Comparison of ENCODE assay signal across 1 cellular context in the genomic region with DNA sequence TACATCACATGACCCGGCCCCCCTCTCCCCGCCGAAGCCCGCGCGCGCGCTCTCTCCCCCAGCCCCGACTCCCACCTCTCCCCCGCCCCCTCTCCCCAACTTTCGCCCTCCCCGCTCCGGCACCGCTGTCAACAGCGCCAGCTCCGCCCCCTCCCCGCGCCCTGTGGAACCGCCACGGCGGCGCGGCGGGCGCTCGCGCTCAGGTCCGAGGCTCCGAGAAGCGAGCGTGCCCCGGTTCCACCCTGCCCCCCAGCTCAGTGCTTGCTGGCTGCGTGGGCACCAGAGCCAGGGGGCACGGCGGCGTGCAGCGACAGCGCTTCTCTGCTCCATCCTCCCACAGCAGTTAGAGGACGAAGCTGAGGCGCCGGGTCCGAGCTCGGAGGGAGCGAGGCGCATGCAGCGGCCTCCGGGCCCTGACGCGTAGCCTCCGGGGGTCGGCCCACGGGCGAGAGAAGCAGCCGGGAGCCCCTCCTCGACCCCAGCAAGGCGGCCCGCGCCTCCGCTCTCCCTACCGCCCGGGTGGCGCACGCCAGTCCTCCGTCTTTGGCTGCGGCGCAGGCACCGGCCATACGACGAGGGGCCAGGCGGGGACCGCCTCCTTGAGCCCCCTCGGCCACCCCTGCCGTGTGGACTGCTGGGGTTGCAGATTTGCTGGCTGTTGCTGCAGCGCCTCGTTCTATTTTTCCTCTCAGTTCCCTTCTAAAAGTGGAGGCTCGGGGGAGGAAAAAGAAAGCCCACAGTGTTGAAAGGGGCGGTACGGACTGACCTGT.
TF ChIP-seq lines count a peak whose summit lies in the region.

No MANE protein-coding gene starts in this region.

TF ChIP-seq in K562, 482 proteins besides CTCF, POLR2A, EP300 and RAD21 (continued from another document and continues in another):
- 0 out of 4 replicates have a peak, but pooled peaks of 1 of the 2 experiments have one; percentile 32 for TF ChIP-seq NONO (IDR thresholded peaks at IDR 0.05; ENCODE audit: low read depth in 2 of 2, low read length in 1 of 2)
- TF ChIP-seq FUS (optimal IDR thresholded peaks at IDR 0.05; ENCODE audit: low read depth, low read length), result no peak
- no peak for TF ChIP-seq ZFP30 (CRISPR knock-in tag; IDR thresholded peaks at IDR 0.05; ENCODE audit: borderline replicate concordance)
- no peak for TF ChIP-seq ASH1L (IDR thresholded peaks at IDR 0.05; ENCODE audit: borderline replicate concordance, low read depth, partially characterized antibody)
- TF ChIP-seq, protein P1, sequence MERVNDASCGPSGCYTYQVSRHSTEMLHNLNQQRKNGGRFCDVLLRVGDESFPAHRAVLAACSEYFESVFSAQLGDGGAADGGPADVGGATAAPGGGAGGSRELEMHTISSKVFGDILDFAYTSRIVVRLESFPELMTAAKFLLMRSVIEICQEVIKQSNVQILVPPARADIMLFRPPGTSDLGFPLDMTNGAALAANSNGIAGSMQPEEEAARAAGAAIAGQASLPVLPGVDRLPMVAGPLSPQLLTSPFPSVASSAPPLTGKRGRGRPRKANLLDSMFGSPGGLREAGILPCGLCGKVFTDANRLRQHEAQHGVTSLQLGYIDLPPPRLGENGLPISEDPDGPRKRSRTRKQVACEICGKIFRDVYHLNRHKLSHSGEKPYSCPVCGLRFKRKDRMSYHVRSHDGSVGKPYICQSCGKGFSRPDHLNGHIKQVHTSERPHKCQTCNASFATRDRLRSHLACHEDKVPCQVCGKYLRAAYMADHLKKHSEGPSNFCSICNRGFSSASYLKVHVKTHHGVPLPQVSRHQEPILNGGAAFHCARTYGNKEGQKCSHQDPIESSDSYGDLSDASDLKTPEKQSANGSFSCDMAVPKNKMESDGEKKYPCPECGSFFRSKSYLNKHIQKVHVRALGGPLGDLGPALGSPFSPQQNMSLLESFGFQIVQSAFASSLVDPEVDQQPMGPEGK (CRISPR knock-in tag; IDR thresholded peaks at IDR 0.05; ENCODE audit: borderline replicate concordance), result no peak
- no peak for TF ChIP-seq PHF21A (IDR thresholded peaks at IDR 0.05; ENCODE audit: borderline replicate concordance, low read depth)
- TF ChIP-seq, protein P2, sequence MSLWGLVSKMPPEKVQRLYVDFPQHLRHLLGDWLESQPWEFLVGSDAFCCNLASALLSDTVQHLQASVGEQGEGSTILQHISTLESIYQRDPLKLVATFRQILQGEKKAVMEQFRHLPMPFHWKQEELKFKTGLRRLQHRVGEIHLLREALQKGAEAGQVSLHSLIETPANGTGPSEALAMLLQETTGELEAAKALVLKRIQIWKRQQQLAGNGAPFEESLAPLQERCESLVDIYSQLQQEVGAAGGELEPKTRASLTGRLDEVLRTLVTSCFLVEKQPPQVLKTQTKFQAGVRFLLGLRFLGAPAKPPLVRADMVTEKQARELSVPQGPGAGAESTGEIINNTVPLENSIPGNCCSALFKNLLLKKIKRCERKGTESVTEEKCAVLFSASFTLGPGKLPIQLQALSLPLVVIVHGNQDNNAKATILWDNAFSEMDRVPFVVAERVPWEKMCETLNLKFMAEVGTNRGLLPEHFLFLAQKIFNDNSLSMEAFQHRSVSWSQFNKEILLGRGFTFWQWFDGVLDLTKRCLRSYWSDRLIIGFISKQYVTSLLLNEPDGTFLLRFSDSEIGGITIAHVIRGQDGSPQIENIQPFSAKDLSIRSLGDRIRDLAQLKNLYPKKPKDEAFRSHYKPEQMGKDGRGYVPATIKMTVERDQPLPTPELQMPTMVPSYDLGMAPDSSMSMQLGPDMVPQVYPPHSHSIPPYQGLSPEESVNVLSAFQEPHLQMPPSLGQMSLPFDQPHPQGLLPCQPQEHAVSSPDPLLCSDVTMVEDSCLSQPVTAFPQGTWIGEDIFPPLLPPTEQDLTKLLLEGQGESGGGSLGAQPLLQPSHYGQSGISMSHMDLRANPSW (CRISPR knock-in tag; IDR thresholded peaks at IDR 0.05), result no peak
- TF ChIP-seq ZNF644 (tag; IDR thresholded peaks at IDR 0.05; ENCODE audit: low read depth), result no peak
- no peak for TF ChIP-seq LARP7 (IDR thresholded peaks at IDR 0.05)
- TF ChIP-seq RBFOX2 (IDR thresholded peaks at IDR 0.05; ENCODE audit: low read depth, low read length), result peak; percentile 69
- no peak for TF ChIP-seq ZNF583 (CRISPR knock-in tag; IDR thresholded peaks at IDR 0.05)
- TF ChIP-seq E2F5 (CRISPR knock-in tag; IDR thresholded peaks at IDR 0.05), result no peak
- TF ChIP-seq, protein P3, sequence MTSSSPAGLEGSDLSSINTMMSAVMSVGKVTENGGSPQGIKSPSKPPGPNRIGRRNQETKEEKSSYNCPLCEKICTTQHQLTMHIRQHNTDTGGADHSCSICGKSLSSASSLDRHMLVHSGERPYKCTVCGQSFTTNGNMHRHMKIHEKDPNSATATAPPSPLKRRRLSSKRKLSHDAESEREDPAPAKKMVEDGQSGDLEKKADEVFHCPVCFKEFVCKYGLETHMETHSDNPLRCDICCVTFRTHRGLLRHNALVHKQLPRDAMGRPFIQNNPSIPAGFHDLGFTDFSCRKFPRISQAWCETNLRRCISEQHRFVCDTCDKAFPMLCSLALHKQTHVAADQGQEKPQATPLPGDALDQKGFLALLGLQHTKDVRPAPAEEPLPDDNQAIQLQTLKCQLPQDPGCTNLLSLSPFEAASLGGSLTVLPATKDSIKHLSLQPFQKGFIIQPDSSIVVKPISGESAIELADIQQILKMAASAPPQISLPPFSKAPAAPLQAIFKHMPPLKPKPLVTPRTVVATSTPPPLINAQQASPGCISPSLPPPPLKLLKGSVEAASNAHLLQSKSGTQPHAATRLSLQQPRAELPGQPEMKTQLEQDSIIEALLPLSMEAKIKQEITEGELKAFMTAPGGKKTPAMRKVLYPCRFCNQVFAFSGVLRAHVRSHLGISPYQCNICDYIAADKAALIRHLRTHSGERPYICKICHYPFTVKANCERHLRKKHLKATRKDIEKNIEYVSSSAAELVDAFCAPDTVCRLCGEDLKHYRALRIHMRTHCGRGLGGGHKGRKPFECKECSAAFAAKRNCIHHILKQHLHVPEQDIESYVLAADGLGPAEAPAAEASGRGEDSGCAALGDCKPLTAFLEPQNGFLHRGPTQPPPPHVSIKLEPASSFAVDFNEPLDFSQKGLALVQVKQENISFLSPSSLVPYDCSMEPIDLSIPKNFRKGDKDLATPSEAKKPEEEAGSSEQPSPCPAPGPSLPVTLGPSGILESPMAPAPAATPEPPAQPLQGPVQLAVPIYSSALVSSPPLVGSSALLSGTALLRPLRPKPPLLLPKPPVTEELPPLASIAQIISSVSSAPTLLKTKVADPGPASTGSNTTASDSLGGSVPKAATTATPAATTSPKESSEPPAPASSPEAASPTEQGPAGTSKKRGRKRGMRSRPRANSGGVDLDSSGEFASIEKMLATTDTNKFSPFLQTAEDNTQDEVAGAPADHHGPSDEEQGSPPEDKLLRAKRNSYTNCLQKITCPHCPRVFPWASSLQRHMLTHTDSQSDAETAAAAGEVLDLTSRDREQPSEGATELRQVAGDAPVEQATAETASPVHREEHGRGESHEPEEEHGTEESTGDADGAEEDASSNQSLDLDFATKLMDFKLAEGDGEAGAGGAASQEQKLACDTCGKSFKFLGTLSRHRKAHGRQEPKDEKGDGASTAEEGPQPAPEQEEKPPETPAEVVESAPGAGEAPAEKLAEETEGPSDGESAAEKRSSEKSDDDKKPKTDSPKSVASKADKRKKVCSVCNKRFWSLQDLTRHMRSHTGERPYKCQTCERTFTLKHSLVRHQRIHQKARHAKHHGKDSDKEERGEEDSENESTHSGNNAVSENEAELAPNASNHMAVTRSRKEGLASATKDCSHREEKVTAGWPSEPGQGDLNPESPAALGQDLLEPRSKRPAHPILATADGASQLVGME (CRISPR knock-in tag; IDR thresholded peaks at IDR 0.05), result no peak
- 0 out of 2 replicates have a peak, but pooled peaks have one; percentile 34 for TF ChIP-seq ZNF511 (CRISPR knock-in tag; IDR thresholded peaks at IDR 0.05)
- TF ChIP-seq MCM7 (IDR thresholded peaks at IDR 0.05), result no peak
- TF ChIP-seq, protein P4, sequence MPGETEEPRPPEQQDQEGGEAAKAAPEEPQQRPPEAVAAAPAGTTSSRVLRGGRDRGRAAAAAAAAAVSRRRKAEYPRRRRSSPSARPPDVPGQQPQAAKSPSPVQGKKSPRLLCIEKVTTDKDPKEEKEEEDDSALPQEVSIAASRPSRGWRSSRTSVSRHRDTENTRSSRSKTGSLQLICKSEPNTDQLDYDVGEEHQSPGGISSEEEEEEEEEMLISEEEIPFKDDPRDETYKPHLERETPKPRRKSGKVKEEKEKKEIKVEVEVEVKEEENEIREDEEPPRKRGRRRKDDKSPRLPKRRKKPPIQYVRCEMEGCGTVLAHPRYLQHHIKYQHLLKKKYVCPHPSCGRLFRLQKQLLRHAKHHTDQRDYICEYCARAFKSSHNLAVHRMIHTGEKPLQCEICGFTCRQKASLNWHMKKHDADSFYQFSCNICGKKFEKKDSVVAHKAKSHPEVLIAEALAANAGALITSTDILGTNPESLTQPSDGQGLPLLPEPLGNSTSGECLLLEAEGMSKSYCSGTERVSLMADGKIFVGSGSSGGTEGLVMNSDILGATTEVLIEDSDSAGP (CRISPR knock-in tag; IDR thresholded peaks at IDR 0.05), result no peak
- TF ChIP-seq, protein P5, sequence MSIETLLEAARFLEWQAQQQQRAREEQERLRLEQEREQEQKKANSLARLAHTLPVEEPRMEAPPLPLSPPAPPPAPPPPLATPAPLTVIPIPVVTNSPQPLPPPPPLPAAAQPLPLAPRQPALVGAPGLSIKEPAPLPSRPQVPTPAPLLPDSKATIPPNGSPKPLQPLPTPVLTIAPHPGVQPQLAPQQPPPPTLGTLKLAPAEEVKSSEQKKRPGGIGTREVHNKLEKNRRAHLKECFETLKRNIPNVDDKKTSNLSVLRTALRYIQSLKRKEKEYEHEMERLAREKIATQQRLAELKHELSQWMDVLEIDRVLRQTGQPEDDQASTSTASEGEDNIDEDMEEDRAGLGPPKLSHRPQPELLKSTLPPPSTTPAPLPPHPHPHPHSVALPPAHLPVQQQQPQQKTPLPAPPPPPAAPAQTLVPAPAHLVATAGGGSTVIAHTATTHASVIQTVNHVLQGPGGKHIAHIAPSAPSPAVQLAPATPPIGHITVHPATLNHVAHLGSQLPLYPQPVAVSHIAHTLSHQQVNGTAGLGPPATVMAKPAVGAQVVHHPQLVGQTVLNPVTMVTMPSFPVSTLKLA (conservative IDR thresholded peaks at IDR 0.05), result peak; percentile 45 to 60; a peak in 3 of 4 replicates
- no peak for TF ChIP-seq BRD4 (IDR thresholded peaks at IDR 0.05)
- no peak for TF ChIP-seq FOXM1 (IDR thresholded peaks at IDR 0.05; ENCODE audit: low read depth)
- no peak for TF ChIP-seq FOXM1 (CRISPR knock-in tag; IDR thresholded peaks at IDR 0.05; ENCODE audit: low read depth)
- TF ChIP-seq IRF1 (CRISPR knock-in tag; IDR thresholded peaks at IDR 0.05; ENCODE audit: borderline replicate concordance), result no peak
- TF ChIP-seq, protein P6, sequence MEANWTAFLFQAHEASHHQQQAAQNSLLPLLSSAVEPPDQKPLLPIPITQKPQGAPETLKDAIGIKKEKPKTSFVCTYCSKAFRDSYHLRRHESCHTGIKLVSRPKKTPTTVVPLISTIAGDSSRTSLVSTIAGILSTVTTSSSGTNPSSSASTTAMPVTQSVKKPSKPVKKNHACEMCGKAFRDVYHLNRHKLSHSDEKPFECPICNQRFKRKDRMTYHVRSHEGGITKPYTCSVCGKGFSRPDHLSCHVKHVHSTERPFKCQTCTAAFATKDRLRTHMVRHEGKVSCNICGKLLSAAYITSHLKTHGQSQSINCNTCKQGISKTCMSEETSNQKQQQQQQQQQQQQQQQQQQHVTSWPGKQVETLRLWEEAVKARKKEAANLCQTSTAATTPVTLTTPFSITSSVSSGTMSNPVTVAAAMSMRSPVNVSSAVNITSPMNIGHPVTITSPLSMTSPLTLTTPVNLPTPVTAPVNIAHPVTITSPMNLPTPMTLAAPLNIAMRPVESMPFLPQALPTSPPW (CRISPR knock-in tag; IDR thresholded peaks at IDR 0.05), result peak; percentile 69
- no peak for TF ChIP-seq ZNF347 (CRISPR knock-in tag; IDR thresholded peaks at IDR 0.05; ENCODE audit: low read depth)
- TF ChIP-seq ATF2 (CRISPR knock-in tag; IDR thresholded peaks at IDR 0.05), result no peak
- TF ChIP-seq SAP30 (IDR thresholded peaks at IDR 0.05; ENCODE audit: borderline replicate concordance, insufficient read depth, low read depth, low read length, poor library complexity, severe bottlenecking), result peak; percentile 61
